1 cellular context compared by ENCODE assay signal in genomic region chr6:130869681-130870080, GRCh38.
TF ChIP-seq lines count a peak whose summit lies in the region.

No MANE protein-coding gene starts in this region.

TF ChIP-seq in IMR-90, 13 proteins besides CTCF, POLR2A, EP300 and RAD21 (continued from another document):
- TF ChIP-seq ELK1 (IDR thresholded peaks at IDR 0.05; ENCODE audit: borderline replicate concordance, low read depth, low read length) = no peak
- TF ChIP-seq CHD1 (IDR thresholded peaks at IDR 0.05; ENCODE audit: low read depth, low read length) = no peak
- TF ChIP-seq BHLHE40 (IDR thresholded peaks at IDR 0.05; ENCODE audit: low read depth, low read length) = no peak
- TF ChIP-seq RFX5 (IDR thresholded peaks at IDR 0.05; ENCODE audit: low read depth, low read length) = no peak
- TF ChIP-seq USF2 (IDR thresholded peaks at IDR 0.05; ENCODE audit: low read depth, low read length) = no peak
- no peak for TF ChIP-seq RCOR1 (IDR thresholded peaks at IDR 0.05; ENCODE audit: insufficient replicate concordance, low read length)
- TF ChIP-seq MXI1 (IDR thresholded peaks at IDR 0.05; ENCODE audit: borderline replicate concordance, low read depth, low read length) = no peak
- TF ChIP-seq CEBPB (IDR thresholded peaks at IDR 0.05; ENCODE audit: low read depth, low read length) = no peak
TF ChIP-seq in IMR-90: peak in this region for 0.
